Comparison of ENCODE assay signal across 1 cellular context in genomic region chr10:14876764-14877163, GRCh38.
TF ChIP-seq lines count a peak whose summit lies in the region.

No MANE protein-coding gene starts in this region.

TF ChIP-seq in H1, 55 proteins besides CTCF, POLR2A, EP300 and RAD21:
- no peak for TF ChIP-seq RBBP5 (IDR thresholded peaks at IDR 0.05; ENCODE audit: borderline replicate concordance, low read depth, low read length)
- TF ChIP-seq ZNF274 (IDR thresholded peaks at IDR 0.05; ENCODE audit: borderline replicate concordance, extremely low read depth, low read length) = no peak
